In the genomic region with DNA sequence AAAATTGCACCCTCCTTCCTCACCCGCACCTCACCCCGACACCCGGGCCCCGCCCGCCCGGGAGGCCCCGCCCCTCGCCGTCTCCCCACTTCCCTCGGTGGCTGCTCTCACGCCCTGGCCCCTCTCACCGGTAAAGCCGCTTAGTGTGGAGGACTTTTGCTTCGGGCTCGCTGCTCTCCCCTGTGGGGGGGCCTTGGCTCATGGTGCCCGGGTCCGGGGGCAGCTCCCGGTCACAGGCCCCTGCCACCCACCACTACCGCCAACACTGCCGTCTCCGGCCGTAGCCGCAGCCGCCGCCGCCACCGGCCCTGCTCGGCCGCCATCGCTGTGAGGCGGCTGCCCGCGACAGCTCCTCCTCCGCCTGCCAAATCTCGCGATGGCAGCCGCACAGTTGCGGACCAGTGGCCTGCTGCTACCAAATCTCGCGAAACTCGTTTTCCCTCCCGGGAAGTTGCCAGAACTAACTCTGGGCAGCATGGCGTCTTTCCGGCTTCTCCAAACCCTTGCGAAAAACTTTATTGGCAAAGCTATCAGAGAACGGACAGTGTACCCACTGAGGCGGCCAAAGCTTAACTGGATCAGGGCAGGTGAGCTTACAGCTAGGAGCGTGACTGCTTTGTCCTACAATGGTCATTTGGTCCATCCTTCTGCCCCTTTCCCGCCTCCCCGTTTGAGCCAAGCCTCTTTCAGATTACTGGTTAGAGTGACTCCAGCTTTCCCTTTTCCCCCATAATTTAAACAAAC, we compare ENCODE assay signal across 1 cellular context.
TF ChIP-seq lines count a peak whose summit lies in the region.

TSS of gene SMG5 (minus strand) at position 347 of the 744 bp plus-strand sequence. CDS start at position 202, 145 bp downstream.

TF ChIP-seq in K562, 482 proteins besides CTCF, POLR2A, EP300 and RAD21 (continued from another document and continues in another):
- TF ChIP-seq, protein P1, sequence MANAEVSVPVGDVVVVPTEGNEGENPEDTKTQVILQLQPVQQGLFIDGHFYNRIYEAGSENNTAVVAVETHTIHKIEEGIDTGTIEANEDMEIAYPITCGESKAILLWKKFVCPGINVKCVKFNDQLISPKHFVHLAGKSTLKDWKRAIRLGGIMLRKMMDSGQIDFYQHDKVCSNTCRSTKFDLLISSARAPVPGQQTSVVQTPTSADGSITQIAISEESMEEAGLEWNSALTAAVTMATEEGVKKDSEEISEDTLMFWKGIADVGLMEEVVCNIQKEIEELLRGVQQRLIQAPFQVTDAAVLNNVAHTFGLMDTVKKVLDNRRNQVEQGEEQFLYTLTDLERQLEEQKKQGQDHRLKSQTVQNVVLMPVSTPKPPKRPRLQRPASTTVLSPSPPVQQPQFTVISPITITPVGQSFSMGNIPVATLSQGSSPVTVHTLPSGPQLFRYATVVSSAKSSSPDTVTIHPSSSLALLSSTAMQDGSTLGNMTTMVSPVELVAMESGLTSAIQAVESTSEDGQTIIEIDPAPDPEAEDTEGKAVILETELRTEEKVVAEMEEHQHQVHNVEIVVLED (CRISPR knock-in tag; IDR thresholded peaks at IDR 0.05): peak; percentile 45; the same call in 1 of the 2 replicates
- no peak for TF ChIP-seq DPF2 (IDR thresholded peaks at IDR 0.05)
- TF ChIP-seq POLR2H (tag; IDR thresholded peaks at IDR 0.05; ENCODE audit: low read depth): peak; percentile 92
- peak; percentile 99 for TF ChIP-seq ETS1 (conservative IDR thresholded peaks at IDR 0.05; ENCODE audit: control insufficient read depth, low read depth, low read length)
- no peak for TF ChIP-seq ETV6 (IDR thresholded peaks at IDR 0.05; ENCODE audit: borderline replicate concordance in 1 of 2, low read depth in 2 of 2, low read length in 1 of 2)
- no peak for TF ChIP-seq ETV6 (CRISPR knock-in tag; IDR thresholded peaks at IDR 0.05; ENCODE audit: borderline replicate concordance)
- TF ChIP-seq CREB1 (IDR thresholded peaks at IDR 0.05): peak; percentile 70
- TF ChIP-seq CREB1 (CRISPR knock-in tag; IDR thresholded peaks at IDR 0.05): peak; percentile 77
- peak; percentile 89 for TF ChIP-seq VEZF1 (CRISPR knock-in tag; IDR thresholded peaks at IDR 0.05)
- peak; percentile 66 for TF ChIP-seq SMAD4 (CRISPR knock-in tag; conservative IDR thresholded peaks at IDR 0.05)
- TF ChIP-seq POLR2G (IDR thresholded peaks at IDR 0.05; ENCODE audit: low read depth, low read length): peak; percentile 100
- TF ChIP-seq C11orf30 (IDR thresholded peaks at IDR 0.05; ENCODE audit: low read depth): peak; percentile 91
- peak; percentile 55; the same call in 1 of the 2 replicates for TF ChIP-seq MYNN (IDR thresholded peaks at IDR 0.05)
- TF ChIP-seq MYNN (CRISPR knock-in tag; IDR thresholded peaks at IDR 0.05): no peak
- TF ChIP-seq SUPT5H (IDR thresholded peaks at IDR 0.05): peak; percentile 99
- no peak; the same call in 1 of the 2 replicates for TF ChIP-seq NCOA6 (IDR thresholded peaks at IDR 0.05)
- no peak for TF ChIP-seq ZC3H4 (CRISPR knock-in tag; IDR thresholded peaks at IDR 0.05; ENCODE audit: borderline replicate concordance)
- no peak for TF ChIP-seq TSHZ1 (CRISPR knock-in tag; IDR thresholded peaks at IDR 0.05)
- TF ChIP-seq CHAMP1 (IDR thresholded peaks at IDR 0.05): 0 out of 2 replicates have a peak, but pooled peaks have one; percentile 68
- TF ChIP-seq, protein P2, sequence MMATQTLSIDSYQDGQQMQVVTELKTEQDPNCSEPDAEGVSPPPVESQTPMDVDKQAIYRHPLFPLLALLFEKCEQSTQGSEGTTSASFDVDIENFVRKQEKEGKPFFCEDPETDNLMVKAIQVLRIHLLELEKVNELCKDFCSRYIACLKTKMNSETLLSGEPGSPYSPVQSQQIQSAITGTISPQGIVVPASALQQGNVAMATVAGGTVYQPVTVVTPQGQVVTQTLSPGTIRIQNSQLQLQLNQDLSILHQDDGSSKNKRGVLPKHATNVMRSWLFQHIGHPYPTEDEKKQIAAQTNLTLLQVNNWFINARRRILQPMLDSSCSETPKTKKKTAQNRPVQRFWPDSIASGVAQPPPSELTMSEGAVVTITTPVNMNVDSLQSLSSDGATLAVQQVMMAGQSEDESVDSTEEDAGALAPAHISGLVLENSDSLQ (IDR thresholded peaks at IDR 0.05): peak; percentile 57; the same call in 1 of the 2 replicates
- no peak for TF ChIP-seq FOXA3 (CRISPR knock-in tag; conservative IDR thresholded peaks at IDR 0.05 in 1 of 2, IDR thresholded peaks at IDR 0.05 in 1 of 2)
- peak; percentile 93 for TF ChIP-seq KDM5B (IDR thresholded peaks at IDR 0.05; ENCODE audit: insufficient replicate concordance, low read depth, low read length)
- peak; percentile 79; the same call in 1 of the 2 replicates for TF ChIP-seq JUND (IDR thresholded peaks at IDR 0.05; ENCODE audit: borderline replicate concordance, low read depth, low read length)
- TF ChIP-seq JUND (tag; IDR thresholded peaks at IDR 0.05; ENCODE audit: borderline replicate concordance, low read depth, low read length): peak; percentile 55; the same call in 1 of the 3 replicates
- TF ChIP-seq, protein P3, sequence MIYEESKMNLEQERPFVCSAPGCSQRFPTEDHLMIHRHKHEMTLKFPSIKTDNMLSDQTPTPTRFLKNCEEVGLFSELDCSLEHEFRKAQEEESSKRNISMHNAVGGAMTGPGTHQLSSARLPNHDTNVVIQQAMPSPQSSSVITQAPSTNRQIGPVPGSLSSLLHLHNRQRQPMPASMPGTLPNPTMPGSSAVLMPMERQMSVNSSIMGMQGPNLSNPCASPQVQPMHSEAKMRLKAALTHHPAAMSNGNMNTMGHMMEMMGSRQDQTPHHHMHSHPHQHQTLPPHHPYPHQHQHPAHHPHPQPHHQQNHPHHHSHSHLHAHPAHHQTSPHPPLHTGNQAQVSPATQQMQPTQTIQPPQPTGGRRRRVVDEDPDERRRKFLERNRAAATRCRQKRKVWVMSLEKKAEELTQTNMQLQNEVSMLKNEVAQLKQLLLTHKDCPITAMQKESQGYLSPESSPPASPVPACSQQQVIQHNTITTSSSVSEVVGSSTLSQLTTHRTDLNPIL (CRISPR knock-in tag; IDR thresholded peaks at IDR 0.05): no peak
- peak; percentile 79 for TF ChIP-seq E2F8 (IDR thresholded peaks at IDR 0.05; ENCODE audit: low read depth, partially characterized antibody)
- TF ChIP-seq ZNF431 (CRISPR knock-in tag; IDR thresholded peaks at IDR 0.05): 0 out of 2 replicates have a peak, but pooled peaks have one; percentile 52
- TF ChIP-seq ZNF41 (CRISPR knock-in tag; conservative IDR thresholded peaks at IDR 0.05): 0 out of 2 replicates have a peak, but pooled peaks have one; percentile 51
- TF ChIP-seq SIN3B (IDR thresholded peaks at IDR 0.05; ENCODE audit: low read depth): peak; percentile 90
- TF ChIP-seq PTTG1 (tag; IDR thresholded peaks at IDR 0.05; ENCODE audit: low read depth): no peak
- TF ChIP-seq ATF7 (IDR thresholded peaks at IDR 0.05): peak; percentile 80
- TF ChIP-seq NKRF (IDR thresholded peaks at IDR 0.05; ENCODE audit: borderline replicate concordance): peak; percentile 65; the same call in 1 of the 2 replicates
- TF ChIP-seq FUS (optimal IDR thresholded peaks at IDR 0.05; ENCODE audit: low read depth, low read length): no peak
- peak; percentile 88 for TF ChIP-seq NEUROD1 (IDR thresholded peaks at IDR 0.05; ENCODE audit: borderline replicate concordance, low read depth, low read length, partially characterized antibody)
- no peak for TF ChIP-seq HSF4 (CRISPR knock-in tag; IDR thresholded peaks at IDR 0.05; ENCODE audit: borderline replicate concordance)
- TF ChIP-seq ZNF23 (CRISPR knock-in tag; IDR thresholded peaks at IDR 0.05): no peak
- 0 out of 2 replicates have a peak, but pooled peaks have one; percentile 12 for TF ChIP-seq HDAC2 (IDR thresholded peaks at IDR 0.05)
